2 cellular contexts compared by ENCODE assay signal in genomic region chr12:48118491-48118890, GRCh38.
TF ChIP-seq lines count a peak whose summit lies in the region.

No MANE protein-coding gene starts in this region.

TF ChIP-seq in A549, 52 proteins besides CTCF, POLR2A, EP300 and RAD21:
- no peak for TF ChIP-seq E2F6 (IDR thresholded peaks at IDR 0.05; ENCODE audit: borderline replicate concordance, low read depth)
- no peak for TF ChIP-seq BHLHE40 (IDR thresholded peaks at IDR 0.05; ENCODE audit: low read depth, low read length)
- TF ChIP-seq HOXB5 (CRISPR knock-in tag; IDR thresholded peaks at IDR 0.05), result no peak
- TF ChIP-seq TFCP2L1 (CRISPR knock-in tag; IDR thresholded peaks at IDR 0.05), result no peak
- no peak for TF ChIP-seq HEYL (CRISPR knock-in tag; IDR thresholded peaks at IDR 0.05)
- TF ChIP-seq CBX2 (IDR thresholded peaks at IDR 0.05; ENCODE audit: borderline replicate concordance, low read depth), result no peak
- no peak for TF ChIP-seq KDM5A (IDR thresholded peaks at IDR 0.05)
- no peak for TF ChIP-seq ELK1 (IDR thresholded peaks at IDR 0.05; ENCODE audit: low read depth, low read length)
- TF ChIP-seq, protein P1, sequence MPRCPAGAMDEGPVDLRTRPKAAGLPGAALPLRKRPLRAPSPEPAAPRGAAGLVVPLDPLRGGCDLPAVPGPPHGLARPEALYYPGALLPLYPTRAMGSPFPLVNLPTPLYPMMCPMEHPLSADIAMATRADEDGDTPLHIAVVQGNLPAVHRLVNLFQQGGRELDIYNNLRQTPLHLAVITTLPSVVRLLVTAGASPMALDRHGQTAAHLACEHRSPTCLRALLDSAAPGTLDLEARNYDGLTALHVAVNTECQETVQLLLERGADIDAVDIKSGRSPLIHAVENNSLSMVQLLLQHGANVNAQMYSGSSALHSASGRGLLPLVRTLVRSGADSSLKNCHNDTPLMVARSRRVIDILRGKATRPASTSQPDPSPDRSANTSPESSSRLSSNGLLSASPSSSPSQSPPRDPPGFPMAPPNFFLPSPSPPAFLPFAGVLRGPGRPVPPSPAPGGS (IDR thresholded peaks at IDR 0.05), result no peak
- TF ChIP-seq, protein P2, sequence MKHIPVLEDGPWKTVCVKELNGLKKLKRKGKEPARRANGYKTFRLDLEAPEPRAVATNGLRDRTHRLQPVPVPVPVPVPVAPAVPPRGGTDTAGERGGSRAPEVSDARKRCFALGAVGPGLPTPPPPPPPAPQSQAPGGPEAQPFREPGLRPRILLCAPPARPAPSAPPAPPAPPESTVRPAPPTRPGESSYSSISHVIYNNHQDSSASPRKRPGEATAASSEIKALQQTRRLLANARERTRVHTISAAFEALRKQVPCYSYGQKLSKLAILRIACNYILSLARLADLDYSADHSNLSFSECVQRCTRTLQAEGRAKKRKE (CRISPR knock-in tag; IDR thresholded peaks at IDR 0.05; ENCODE audit: low read depth), result no peak
- TF ChIP-seq RFX5 (IDR thresholded peaks at IDR 0.05), result no peak
- TF ChIP-seq CHD4 (IDR thresholded peaks at IDR 0.05; ENCODE audit: borderline replicate concordance), result no peak
- TF ChIP-seq TP53 (CRISPR knock-in tag; IDR thresholded peaks at IDR 0.05), result no peak
- no peak for TF ChIP-seq RNF2 (IDR thresholded peaks at IDR 0.05; ENCODE audit: borderline replicate concordance, low read depth)

TF ChIP-seq in HEK293T, 16 proteins besides CTCF, POLR2A, EP300 and RAD21 (continued from another document):
- no peak for TF ChIP-seq NFRKB (IDR thresholded peaks at IDR 0.05)
- TF ChIP-seq FOXK2 (IDR thresholded peaks at IDR 0.05), result no peak
- TF ChIP-seq FOXM1 (IDR thresholded peaks at IDR 0.05; ENCODE audit: borderline replicate concordance), result no peak
- no peak for TF ChIP-seq FOXA1 (IDR thresholded peaks at IDR 0.05)
- TF ChIP-seq HDGF (IDR thresholded peaks at IDR 0.05; ENCODE audit: borderline replicate concordance), result no peak
- no peak for TF ChIP-seq LEF1 (IDR thresholded peaks at IDR 0.05; ENCODE audit: borderline replicate concordance)
